In the genomic region with DNA sequence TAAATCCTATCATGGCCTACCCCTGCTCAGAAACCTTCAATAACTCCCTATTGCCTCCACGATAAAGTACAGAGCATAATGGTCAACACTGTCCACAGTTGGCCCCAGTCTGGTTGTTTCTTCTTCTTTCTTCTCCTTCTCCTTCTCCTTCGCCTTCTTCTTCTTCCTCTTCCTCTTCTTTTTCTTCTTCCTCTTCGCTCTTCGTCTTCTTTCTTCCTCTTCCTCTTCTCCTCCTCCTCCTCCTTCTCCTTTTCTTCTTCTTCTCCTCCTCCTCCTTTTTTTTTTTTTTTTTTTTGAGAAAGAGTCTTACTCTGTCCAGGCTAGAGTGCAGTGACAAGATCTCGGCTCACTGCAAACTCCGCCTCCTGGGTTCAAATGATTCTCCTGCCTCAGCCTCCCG, we compare ENCODE assay signal across 15 cellular contexts.
"Had no signal": no experiment of that assay in that cellular context is flagged by ENCODE, and none has a peak within 500 bp of the region (broad histone marks: within the 10 kb centered on the region; RNA-seq: fewer than 3 reads in every experiment).

No MANE protein-coding gene starts in this region.

- FAIRE-seq: colon, TTC549 had no signal

- H3K36me3 ChIP-seq: adrenal gland, esophagus muscularis mucosa, gastrocnemius medialis, heart left ventricle, WERI-Rb-1 had no signal

- H3K27ac ChIP-seq: adrenal gland, body of pancreas, esophagus muscularis mucosa, foreskin keratinocyte, gastrocnemius medialis, heart left ventricle, WERI-Rb-1 had no signal

- H3K4me3 ChIP-seq: adrenal gland, body of pancreas, esophagus muscularis mucosa, gastrocnemius medialis, heart left ventricle had no signal

- DNase-seq: activated B cell treated with CpG ODN at 0.5 μM for 24 hours, cortex of kidney, foreskin keratinocyte, gastrocnemius medialis had no signal

- H3K9me3 ChIP-seq: adrenal gland, body of pancreas, esophagus muscularis mucosa, gastrocnemius medialis, heart left ventricle had no signal

- H3K4me1 ChIP-seq: adrenal gland, body of pancreas, foreskin keratinocyte had no signal

- ATAC-seq: activated CD4-positive, CD25-positive, alpha-beta regulatory T cell treated with anti-CD3 and anti-CD28 coated beads, Interleukin-2, amount 50 U/mL, for 24 hours; activated CD8-positive, alpha-beta T cell treated with anti-CD3 and anti-CD28 coated beads for 36 hours; activated naive CD8-positive, alpha-beta T cell treated with anti-CD3 and anti-CD28 coated beads, Interleukin-2, amount 50 U/mL, for 24 hours; body of pancreas; effector memory CD8-positive, alpha-beta T cell; foreskin keratinocyte; gastrocnemius medialis; heart left ventricle had no signal

- H3K27me3 ChIP-seq: adrenal gland, body of pancreas, gastrocnemius medialis had no signal
